31 cellular contexts compared by ENCODE assay signal in genomic region chr2:28927469-28927868, GRCh38. TPM values are rescaled to one million over a fixed set of nuclear protein-coding genes. Genes with fewer than 3 reads are reported as not detected.
DNase-seq lines count a peak whose midpoint lies in the region; ATAC-seq, FAIRE-seq and TF ChIP-seq lines count a peak whose summit lies in the region.
"Had no signal": no experiment of that assay in that cellular context is flagged by ENCODE, and none has a peak within 500 bp of the region (broad histone marks: within the 10 kb centered on the region; RNA-seq: fewer than 3 reads in every experiment).

No MANE protein-coding gene starts in this region.

- H3K36me3 ChIP-seq in endothelial cell of umbilical vein (ENCODE audit: control insufficient read depth in 2 of 2, extremely low read depth in 1 of 2, insufficient read depth in 2 of 2, low read length in 2 of 2) (peaks cover 20 to 39% of the 10 kb centered on the region in 2 experiments), smooth muscle cell (ENCODE audit: low read depth) (peaks cover 34% of the 10 kb centered on the region), gastrocnemius medialis (peaks cover 4 to 95% of the 10 kb centered on the region in 2 donors)

- 88% methylated on average over 2 of the region's 2 CpGs for WGBS in smooth muscle cell (ENCODE audit: low lambda C conversion rate)

- TF ChIP-seq POLR2A in endothelial cell of umbilical vein (IDR thresholded peaks at IDR 0.05; ENCODE audit: low read depth, low read length) (no peak), gastrocnemius medialis (IDR thresholded peaks at IDR 0.05) (no peak)

- POLR2A ChIA-PET in endothelial cell of umbilical vein (lab: Charles Lee), result no interaction called here

- peak overlapping the region; percentile 68 to 81 for H3K27ac Mint-ChIP-seq in activated naive CD4-positive, alpha-beta T cell treated with anti-CD3 and anti-CD28 coated beads, Interleukin-2, amount 50 U/mL, for 72 hours
- H3K27ac Mint-ChIP-seq in activated T-helper 1 cell treated with anti-CD3 and anti-CD28 coated beads, Interleukin-12 subunit alpha, Interleukin-12 subunit beta, Interleukin-2, Interleukin-4 antibody, amounts not matched to agents 30 ng/mL and 10 ng/mL and 1 ng/mL, durations not matched to agents 14 hours and 24 hours and 36 hours, result peak overlapping the region; percentile 46
- H3K27ac Mint-ChIP-seq: stimulated activated effector memory CD8-positive, alpha-beta T cell treated with anti-CD3 and anti-CD28 coated beads, Interleukin-12 subunit alpha, Interleukin-12 subunit beta, amount 100 ng/mL, for 72 hours; type B pancreatic cell had no signal

- H3K9me1 ChIP-seq in endothelial cell of umbilical vein (replicated peaks; ENCODE audit: control insufficient read depth, extremely low read depth, insufficient read depth, low read length), result no peaks in the 10 kb centered on the region

- dilution Hi-C loops in endothelial cell of umbilical vein (cut with MboI; ENCODE audit: extremely low pct_ligation_motif_present, low sequenced_read_pairs), result no loop called here

- intact Hi-C loops in activated T-helper 1 cell treated with anti-CD3 and anti-CD28 coated beads, Interleukin-12 subunit alpha, Interleukin-12 subunit beta, Interleukin-2, Interleukin-4 antibody, amounts not matched to agents 30 ng/mL and 10 ng/mL and 1 ng/mL, durations not matched to agents 14 hours and 24 hours and 36 hours (cut with micrococcal nuclease), result loop anchor here (2.0 to 10.0 kb wide), 2 partner anchors 15 to 103 kb away; no protein-coding TSS in a partner anchor
- intact Hi-C loops in endothelial cell of umbilical vein (cut with micrococcal nuclease) (loop anchor here (5.0 kb wide), 2 partner anchors 105 to 360 kb away; no protein-coding TSS in a partner anchor), gastrocnemius medialis (cut with DNase I; ENCODE audit: low total_unique reads) (no loop called here)

- H3K27me3 Mint-ChIP-seq in activated T-helper 1 cell treated with anti-CD3 and anti-CD28 coated beads, Interleukin-12 subunit alpha, Interleukin-12 subunit beta, Interleukin-2, Interleukin-4 antibody, amounts not matched to agents 30 ng/mL and 10 ng/mL and 1 ng/mL, durations not matched to agents 14 hours and 24 hours and 36 hours (ENCODE audit: insufficient read depth), result no peaks in the 10 kb centered on the region
- H3K27me3 Mint-ChIP-seq: natural killer cell treated with Interleukin-12 subunit alpha and Interleukin-12 subunit beta and Interleukin-15 and Interleukin-18, amount 100 ng/mL, for 72 hours; T-helper 17 cell; type B pancreatic cell had no signal

- no peaks in the 10 kb centered on the region for H3K9me3 ChIP-seq in endothelial cell of umbilical vein (replicated peaks; ENCODE audit: control insufficient read depth, insufficient read depth, low read length)
- no peaks in the 10 kb centered on the region for H3K9me3 ChIP-seq in smooth muscle cell (replicated peaks; ENCODE audit: low read depth)
- H3K9me3 ChIP-seq in gastrocnemius medialis, result no peaks in the 10 kb centered on the region
- H3K9me3 ChIP-seq: BE2C, esophagus squamous epithelium, lower lobe of right lung had no signal

- no peak overlapping the region for H3K4me2 ChIP-seq in endothelial cell of umbilical vein (ENCODE audit: insufficient read depth, low read length)
- peak overlapping the region; percentile 20 for H3K4me2 ChIP-seq in smooth muscle cell

- FAIRE-seq in endothelial cell of umbilical vein (lab: Jason Lieb, UNC), result no peak
- FAIRE-seq: GM18507, H54 had no signal

- H3K27me3 ChIP-seq in endothelial cell of umbilical vein (ENCODE audit: control insufficient read depth in 2 of 2, insufficient read depth in 2 of 2, low read length in 2 of 2) (no peaks in the 10 kb centered on the region), smooth muscle cell (ENCODE audit: low read depth) (no peaks in the 10 kb centered on the region), gastrocnemius medialis (no peaks in the 10 kb centered on the region)
- H3K27me3 ChIP-seq: BE2C, esophagus squamous epithelium had no signal

- H3K4me3 ChIP-seq in endothelial cell of umbilical vein (replicated peaks in 1 of 3; ENCODE audit: insufficient read depth in 1 of 3, low read depth in 1 of 3, low read length in 3 of 3), result no peak overlapping the region
- H3K4me3 ChIP-seq in smooth muscle cell, result no peak overlapping the region
- no peak overlapping the region for H3K4me3 ChIP-seq in gastrocnemius medialis
- H3K4me3 ChIP-seq: esophagus squamous epithelium, lower lobe of right lung, SK-N-MC had no signal

- in situ Hi-C loops in gastrocnemius medialis (cut with MboI; ENCODE audit: low sequenced_read_pairs in 4 of 4), result no loop called here

- H3K9ac ChIP-seq in endothelial cell of umbilical vein (replicated peaks; ENCODE audit: extremely low read depth, insufficient read depth, low read length) (no peak overlapping the region), smooth muscle cell (ENCODE audit: low read depth) (no peak overlapping the region)

- no peak overlapping the region for H3K4me3 Mint-ChIP-seq in activated T-helper 1 cell treated with anti-CD3 and anti-CD28 coated beads, Interleukin-12 subunit alpha, Interleukin-12 subunit beta, Interleukin-2, Interleukin-4 antibody, amounts not matched to agents 30 ng/mL and 10 ng/mL and 1 ng/mL, durations not matched to agents 14 hours and 24 hours and 36 hours
- H3K4me3 Mint-ChIP-seq: activated T-cell treated with anti-CD3 and anti-CD28 coated beads, Interleukin-2, amount 50 U/mL, for 4 hours; natural killer cell treated with Interleukin-12 subunit alpha and Interleukin-12 subunit beta and Interleukin-15 and Interleukin-18, amount 100 ng/mL, for 72 hours; stimulated activated effector memory CD8-positive, alpha-beta T cell treated with anti-CD3 and anti-CD28 coated beads, Interleukin-12 subunit alpha, Interleukin-12 subunit beta, amount 100 ng/mL, for 72 hours; T-helper 17 cell; type B pancreatic cell had no signal

- H4K20me1 ChIP-seq in endothelial cell of umbilical vein (replicated peaks; ENCODE audit: control insufficient read depth, extremely low read depth, insufficient read depth, low read length) (peaks cover 2% of the 10 kb centered on the region), smooth muscle cell (ENCODE audit: low read depth) (no peaks in the 10 kb centered on the region)

- TF ChIP-seq CTCF in endothelial cell of umbilical vein (IDR thresholded peaks at IDR 0.05; ENCODE audit: extremely low read depth in 1 of 2, insufficient read depth in 1 of 2, low read depth in 1 of 2, low read length in 2 of 2) (no peak), smooth muscle cell (IDR thresholded peaks at IDR 0.05; ENCODE audit: borderline replicate concordance, insufficient read depth, poor library complexity, severe bottlenecking) (no peak), gastrocnemius medialis (IDR thresholded peaks at IDR 0.05 in 4 of 5, conservative IDR thresholded peaks at IDR 0.05 in 1 of 5) (no peak)

- peaks cover 70% of the 10 kb centered on the region for H3K79me2 ChIP-seq in endothelial cell of umbilical vein (ENCODE audit: control insufficient read depth, insufficient read depth, low read length)
- H3K79me2 ChIP-seq in smooth muscle cell (ENCODE audit: low read depth), result peaks cover 21% of the 10 kb centered on the region

- ATAC-seq in activated naive CD4-positive, alpha-beta T cell treated with anti-CD3 and anti-CD28 coated beads, Interleukin-2, amount 50 U/mL, for 72 hours, result no peak
- ATAC-seq in GM19397 (IDR thresholded peaks at IDR 0.05; ENCODE audit: unreplicated experiment) (no peak), gastrocnemius medialis (no peak)
- ATAC-seq: activated T-cell treated with anti-CD3 and anti-CD28 coated beads, Interleukin-2, amount 50 U/mL, for 4 hours; lower lobe of right lung; natural killer cell treated with Interleukin-12 subunit alpha and Interleukin-12 subunit beta and Interleukin-15 and Interleukin-18, amount 100 ng/mL, for 72 hours; stimulated activated effector memory CD8-positive, alpha-beta T cell treated with anti-CD3 and anti-CD28 coated beads, Interleukin-12 subunit alpha, Interleukin-12 subunit beta, amount 100 ng/mL, for 72 hours; T-helper 17 cell had no signal

- H3K9me3 Mint-ChIP-seq in activated naive CD4-positive, alpha-beta T cell treated with anti-CD3 and anti-CD28 coated beads, Interleukin-2, amount 50 U/mL, for 72 hours, result no peaks in the 10 kb centered on the region
- H3K9me3 Mint-ChIP-seq in activated T-helper 1 cell treated with anti-CD3 and anti-CD28 coated beads, Interleukin-12 subunit alpha, Interleukin-12 subunit beta, Interleukin-2, Interleukin-4 antibody, amounts not matched to agents 30 ng/mL and 10 ng/mL and 1 ng/mL, durations not matched to agents 14 hours and 24 hours and 36 hours, result no peaks in the 10 kb centered on the region
- H3K9me3 Mint-ChIP-seq: activated T-cell treated with anti-CD3 and anti-CD28 coated beads, Interleukin-2, amount 50 U/mL, for 4 hours; natural killer cell treated with Interleukin-12 subunit alpha and Interleukin-12 subunit beta and Interleukin-15 and Interleukin-18, amount 100 ng/mL, for 72 hours; stimulated activated effector memory CD8-positive, alpha-beta T cell treated with anti-CD3 and anti-CD28 coated beads, Interleukin-12 subunit alpha, Interleukin-12 subunit beta, amount 100 ng/mL, for 72 hours; type B pancreatic cell had no signal

- H3K4me1 Mint-ChIP-seq in activated T-helper 1 cell treated with anti-CD3 and anti-CD28 coated beads, Interleukin-12 subunit alpha, Interleukin-12 subunit beta, Interleukin-2, Interleukin-4 antibody, amounts not matched to agents 30 ng/mL and 10 ng/mL and 1 ng/mL, durations not matched to agents 14 hours and 24 hours and 36 hours (ENCODE audit: low read depth), result peaks cover 17% of the 10 kb centered on the region

- H3K36me3 Mint-ChIP-seq in activated naive CD4-positive, alpha-beta T cell treated with anti-CD3 and anti-CD28 coated beads, Interleukin-2, amount 50 U/mL, for 72 hours, result peaks cover 14 to 35% of the 10 kb centered on the region in 2 donors
- peaks cover 80% of the 10 kb centered on the region for H3K36me3 Mint-ChIP-seq in activated T-helper 1 cell treated with anti-CD3 and anti-CD28 coated beads, Interleukin-12 subunit alpha, Interleukin-12 subunit beta, Interleukin-2, Interleukin-4 antibody, amounts not matched to agents 30 ng/mL and 10 ng/mL and 1 ng/mL, durations not matched to agents 14 hours and 24 hours and 36 hours (ENCODE audit: low read depth)

- H3K4me1 ChIP-seq in endothelial cell of umbilical vein (ENCODE audit: control insufficient read depth, extremely low read depth, insufficient read depth, low read length), result peaks cover 9% of the 10 kb centered on the region
- H3K4me1 ChIP-seq in smooth muscle cell (ENCODE audit: low read depth), result no peaks in the 10 kb centered on the region
- H3K4me1 ChIP-seq in gastrocnemius medialis, result no peaks in the 10 kb centered on the region
- H3K4me1 ChIP-seq: BE2C, lower lobe of right lung had no signal

- no peak overlapping the region for H2AFZ ChIP-seq in endothelial cell of umbilical vein (ENCODE audit: low read depth, low read length)
- H2AFZ ChIP-seq in smooth muscle cell (ENCODE audit: low read depth), result no peak overlapping the region

- peaks cover 6% of the 10 kb centered on the region for H3F3A ChIP-seq in smooth muscle cell (ENCODE audit: low read depth)

- no peak for DNase-seq in activated naive CD4-positive, alpha-beta T cell treated with anti-CD3 and anti-CD28 coated beads, Interleukin-2, amount 50 U/mL, for 72 hours (ENCODE audit: low spot score in 2 of 2)
- no peak for DNase-seq in activated naive CD4-positive, alpha-beta T cell treated with Interleukin-2 at 50 U/mL for 16 hours
- no peak for DNase-seq in activated T-helper 1 cell treated with anti-CD3 and anti-CD28 coated beads, Interleukin-12 subunit alpha, Interleukin-12 subunit beta, Interleukin-2, Interleukin-4 antibody, amounts not matched to agents 30 ng/mL and 10 ng/mL and 1 ng/mL, durations not matched to agents 14 hours and 24 hours and 36 hours (ENCODE audit: low spot score)
- DNase-seq in endothelial cell of umbilical vein (ENCODE audit: low read depth, low spot score) (peak; percentile 32), smooth muscle cell (lab: John Stamatoyannopoulos, UW; ENCODE audit: unreplicated experiment) (no peak), gastrocnemius medialis (no peak)
- no peak for DNase-seq in stimulated activated CD4-positive, alpha-beta T cell treated with anti-CD3 and anti-CD28 coated beads, Interleukin-2, amount 100 ng/mL, for 48 hours
- DNase-seq: activated CD4-positive, CD25-positive, alpha-beta regulatory T cell treated with anti-CD3 and anti-CD28 coated beads, Interleukin-2, amount 50 U/mL, for 72 hours; activated naive CD4-positive, alpha-beta T cell treated with anti-CD3 and anti-CD28 coated beads, Interleukin-2, amount 50 U/mL, for 16 hours; activated T-cell treated with anti-CD3 and anti-CD28 coated beads, Interleukin-2, amount 50 U/mL, for 4 hours; aorta; BE2C; caudate nucleus; esophagus squamous epithelium; foreskin melanocyte; lower lobe of right lung; NCI-H1417; NCI-H2029; NCI-H526; OCI-M1; stimulated activated CD4-positive, alpha-beta T cell treated with anti-CD3 and anti-CD28 coated beads, Interleukin-15, amount 100 ng/mL, for 24 hours; T-helper 17 cell had no signal

- CTCF ChIA-PET in endothelial cell of umbilical vein (lab: Charles Lee), result interaction anchor here (1.1 to 1.3 kb wide), 2 partner anchors 16 to 361 kb away, joined by 3 read pairs; no protein-coding TSS in a partner anchor

- peak overlapping the region; percentile 61 for H3K27ac ChIP-seq in endothelial cell of umbilical vein (ENCODE audit: insufficient read depth, low read depth, low read length)
- peak overlapping the region; percentile 86 for H3K27ac ChIP-seq in smooth muscle cell (ENCODE audit: low read depth)
- no peak overlapping the region for H3K27ac ChIP-seq in gastrocnemius medialis
- H3K27ac ChIP-seq: HL-60, lower lobe of right lung, SK-N-MC had no signal

- no TSS peak for BruUV-seq in endothelial cell of umbilical vein (replicated peaks; lab: Mats Ljungman, UMichigan)

RNA-seq across cellular contexts. Expression of gene WDR43, which starts 33.0 kb away (rescaled TPM):
- total RNA-seq in activated naive CD4-positive, alpha-beta T cell treated with anti-CD3 and anti-CD28 coated beads, Interleukin-2, amount 50 U/mL, for 72 hours, result 100 to 1,000 TPM in 1 of 2 donors, 10 to 100 TPM in 1; 64.1 to 102 TPM
- total RNA-seq in activated T-helper 1 cell treated with anti-CD3 and anti-CD28 coated beads, Interleukin-12 subunit alpha, Interleukin-12 subunit beta, Interleukin-2, Interleukin-4 antibody, amounts not matched to agents 30 ng/mL and 10 ng/mL and 1 ng/mL, durations not matched to agents 14 hours and 24 hours and 36 hours, result 188 and 190 TPM in 2 replicates
- total RNA-seq in endothelial cell of umbilical vein (60.6 and 65.0 TPM in 2 replicates), smooth muscle cell (37.8 and 44.9 TPM in 2 replicates), gastrocnemius medialis (100 to 1,000 TPM in 1 of 4 donors, 10 to 100 TPM in 3; 73.5 to 105 (median 81.1) TPM)
- polyA plus RNA-seq in endothelial cell of umbilical vein (17.5 and 23.7 TPM in 2 replicates), smooth muscle cell (12.5 and 27.5 TPM in 2 replicates)
- 36.0 and 40.0 TPM in 2 replicates for polyA plus RNA-seq in endothelial cell of umbilical vein (2011; cell fraction: cytosol; rRNA removed)
- polyA plus RNA-seq in endothelial cell of umbilical vein (2011; cell fraction: nucleus; rRNA removed), result 48.4 and 71.5 TPM in 2 replicates
- polyA plus RNA-seq in endothelial cell of umbilical vein (2012), result 48.6 and 74.5 TPM in 2 replicates
- polyA minus RNA-seq in endothelial cell of umbilical vein, result 63.9 and 69.7 TPM in 2 replicates
- 96.1 TPM for polyA minus RNA-seq in endothelial cell of umbilical vein (2011; cell fraction: cytosol; rRNA and poly(A)+ RNA removed)
- 69.1 and 84.2 TPM in 2 replicates for polyA minus RNA-seq in endothelial cell of umbilical vein (2011; cell fraction: nucleus; rRNA and poly(A)+ RNA removed)

RNA-seq across cellular contexts. Expression of gene TOGARAM2, which starts 53.6 kb away (rescaled TPM):
- total RNA-seq in activated naive CD4-positive, alpha-beta T cell treated with anti-CD3 and anti-CD28 coated beads, Interleukin-2, amount 50 U/mL, for 72 hours, result 1 to 10 TPM in 1 of 2 donors, under 1 TPM in 1; 0.36 to 4.3 TPM
- total RNA-seq in activated T-helper 1 cell treated with anti-CD3 and anti-CD28 coated beads, Interleukin-12 subunit alpha, Interleukin-12 subunit beta, Interleukin-2, Interleukin-4 antibody, amounts not matched to agents 30 ng/mL and 10 ng/mL and 1 ng/mL, durations not matched to agents 14 hours and 24 hours and 36 hours, result 5.8 and 6.0 TPM in 2 replicates
- total RNA-seq in endothelial cell of umbilical vein, result not detected in 2 replicates
- not detected in 2 replicates for polyA plus RNA-seq in endothelial cell of umbilical vein
- polyA plus RNA-seq in endothelial cell of umbilical vein (2011; cell fraction: cytosol; rRNA removed), result not detected in 2 replicates
- polyA plus RNA-seq in endothelial cell of umbilical vein (2011; cell fraction: nucleus; rRNA removed), result 0.03 and 0.09 TPM in 2 replicates
- 0.53 and 0.64 TPM in 2 replicates for polyA plus RNA-seq in endothelial cell of umbilical vein (2012)
- polyA minus RNA-seq in endothelial cell of umbilical vein, result not detected in 2 replicates
- 1.5 TPM for polyA minus RNA-seq in endothelial cell of umbilical vein (2011; cell fraction: cytosol; rRNA and poly(A)+ RNA removed)
- not detected in 2 replicates for polyA minus RNA-seq in endothelial cell of umbilical vein (2011; cell fraction: nucleus; rRNA and poly(A)+ RNA removed)
- 0.09 and 0.72 TPM in 2 replicates for total RNA-seq in smooth muscle cell
- 1.1 and 1.9 TPM in 2 replicates for polyA plus RNA-seq in smooth muscle cell
- total RNA-seq in gastrocnemius medialis, result 10 to 100 TPM in 3 of 4 donors, 1 to 10 TPM in 1; 6.4 to 64.4 (median 24.3) TPM
- total RNA-seq: kidney epithelial cell had no signal

RNA-seq across cellular contexts. Expression of gene TRMT61B, which starts 57.4 kb away (rescaled TPM):
- 10 to 100 TPM; 12.2 to 18.9 TPM for total RNA-seq in activated naive CD4-positive, alpha-beta T cell treated with anti-CD3 and anti-CD28 coated beads, Interleukin-2, amount 50 U/mL, for 72 hours
- 18.4 and 21.4 TPM in 2 replicates for total RNA-seq in activated T-helper 1 cell treated with anti-CD3 and anti-CD28 coated beads, Interleukin-12 subunit alpha, Interleukin-12 subunit beta, Interleukin-2, Interleukin-4 antibody, amounts not matched to agents 30 ng/mL and 10 ng/mL and 1 ng/mL, durations not matched to agents 14 hours and 24 hours and 36 hours
- total RNA-seq in endothelial cell of umbilical vein (13.6 and 14.9 TPM in 2 replicates), smooth muscle cell (6.5 and 13.1 TPM in 2 replicates), gastrocnemius medialis (10 to 100 TPM in 3 of 4 donors, 1 to 10 TPM in 1; 5.8 to 15.2 (median 13.5) TPM)
- polyA plus RNA-seq in endothelial cell of umbilical vein (4.2 and 4.6 TPM in 2 replicates), smooth muscle cell (8.5 and 9.7 TPM in 2 replicates)
- 7.9 and 8.1 TPM in 2 replicates for polyA plus RNA-seq in endothelial cell of umbilical vein (2011; cell fraction: cytosol; rRNA removed)
- 9.9 and 11.1 TPM in 2 replicates for polyA plus RNA-seq in endothelial cell of umbilical vein (2011; cell fraction: nucleus; rRNA removed)
- polyA plus RNA-seq in endothelial cell of umbilical vein (2012), result 19.1 and 24.5 TPM in 2 replicates
- 3.9 and 4.5 TPM in 2 replicates for polyA minus RNA-seq in endothelial cell of umbilical vein
- 7.8 TPM for polyA minus RNA-seq in endothelial cell of umbilical vein (2011; cell fraction: cytosol; rRNA and poly(A)+ RNA removed)
- 7.9 and 8.6 TPM in 2 replicates for polyA minus RNA-seq in endothelial cell of umbilical vein (2011; cell fraction: nucleus; rRNA and poly(A)+ RNA removed)

Comparison
In these comparisons a context has a peak if more than half of its experiments do, and no peak if none do; other contexts are left out.
1. H3K27ac ChIP-seq: peak in endothelial cell of umbilical vein (single experiment) and smooth muscle cell (single experiment); none in gastrocnemius medialis (0 of 4).